ENCODE assay signal across 1 cellular context in genomic region chr22:21755855-21756284, GRCh38.
TF ChIP-seq lines count a peak whose summit lies in the region.

No MANE protein-coding gene starts in this region.

TF ChIP-seq in WTC11, 78 proteins besides CTCF, POLR2A, EP300 and RAD21 (continued from another document):
- TF ChIP-seq STAT6 (CRISPR knock-in tag; conservative IDR thresholded peaks at IDR 0.05; ENCODE audit: low read depth) (no peak), IRF1 (CRISPR knock-in tag; IDR thresholded peaks at IDR 0.05) (no peak)
TF ChIP-seq in WTC11: peak in this region for 0.
